Comparison of ENCODE assay signal across 2 cellular contexts in genomic region chr15:29864501-29864900, GRCh38.
TF ChIP-seq lines count a peak whose summit lies in the region.

No MANE protein-coding gene starts in this region.

TF ChIP-seq in liver, 16 proteins besides CTCF, POLR2A, EP300 and RAD21:
- TF ChIP-seq NR2F2 (IDR thresholded peaks at IDR 0.05) (peak; percentile 72), RXRA (IDR thresholded peaks at IDR 0.05) (no peak)

TF ChIP-seq in HepG2, 621 proteins besides CTCF, POLR2A, EP300 and RAD21:
- no peak for TF ChIP-seq ZNF703 (CRISPR knock-in tag; IDR thresholded peaks at IDR 0.05; ENCODE audit: borderline replicate concordance)
- TF ChIP-seq HMG20A (CRISPR knock-in tag; IDR thresholded peaks at IDR 0.05; ENCODE audit: borderline replicate concordance): no peak
- no peak for TF ChIP-seq MAX (IDR thresholded peaks at IDR 0.05)
- no peak for TF ChIP-seq FUBP1 (CRISPR knock-in tag; IDR thresholded peaks at IDR 0.05; ENCODE audit: borderline replicate concordance)
- TF ChIP-seq EZH2 (conservative IDR thresholded peaks at IDR 0.05; ENCODE audit: low read depth, low read length): no peak
- TF ChIP-seq NFE2L2 (IDR thresholded peaks at IDR 0.05; ENCODE audit: low read length): no peak
- TF ChIP-seq ZNF460 (CRISPR knock-in tag; IDR thresholded peaks at IDR 0.05; ENCODE audit: borderline replicate concordance): no peak
- no peak for TF ChIP-seq RNF219 (CRISPR knock-in tag; IDR thresholded peaks at IDR 0.05)
- no peak for TF ChIP-seq TEAD3 (CRISPR knock-in tag; optimal IDR thresholded peaks at IDR 0.05; ENCODE audit: borderline replicate concordance)
- no peak for TF ChIP-seq FOXC1 (CRISPR knock-in tag; IDR thresholded peaks at IDR 0.05; ENCODE audit: borderline replicate concordance)
